In genomic region chr7:158283016-158283974, GRCh38 we compare ENCODE assay signal across 28 cellular contexts.
DNase-seq lines count a peak whose midpoint lies in the region; ATAC-seq and TF ChIP-seq lines count a peak whose summit lies in the region.
"Had no signal": no experiment of that assay in that cellular context is flagged by ENCODE, and none has a peak within 500 bp of the region (broad histone marks: within the 10 kb centered on the region; RNA-seq: fewer than 3 reads in every experiment).

No MANE protein-coding gene starts in this region.

- no peak overlapping the region for H3K9ac ChIP-seq in endodermal cell (ENCODE audit: extremely low read depth, low read length, poor library complexity, severe bottlenecking)
- H3K9ac ChIP-seq: KMS-11 had no signal

- H3K9me3 ChIP-seq in endodermal cell (ENCODE audit: control insufficient read depth, low read length): peaks cover 78% of the 10 kb centered on the region

- H3K27ac ChIP-seq in endodermal cell (ENCODE audit: low read depth, low read length): no peak overlapping the region
- H3K27ac ChIP-seq: A549, breast epithelium, epithelial cell of prostate, KMS-11, left ventricle myocardium inferior had no signal

- peak in 1 of 2 donors; percentile 26 for ATAC-seq in natural killer cell treated with Interleukin-12 subunit alpha and Interleukin-12 subunit beta and Interleukin-15 and Interleukin-18, amount 100 ng/mL, for 72 hours
- no peak for ATAC-seq in natural killer cell
- ATAC-seq in GM21390 (IDR thresholded peaks at IDR 0.05; ENCODE audit: unreplicated experiment): no peak
- ATAC-seq: A549; activated T-helper 17 cell treated with anti-CD3 and anti-CD28 coated beads, Interleukin-2, amount 50 U/mL, for 72 hours had no signal

- no peaks in the 10 kb centered on the region for H3K27me3 ChIP-seq in endodermal cell (ENCODE audit: control insufficient read depth, insufficient read depth, low read length, poor library complexity, severe bottlenecking)
- H3K27me3 ChIP-seq: breast epithelium had no signal

- no peak overlapping the region for H3K4me3 Mint-ChIP-seq in natural killer cell treated with Interleukin-12 subunit alpha and Interleukin-12 subunit beta and Interleukin-15 and Interleukin-18, amount 100 ng/mL, for 72 hours
- H3K4me3 Mint-ChIP-seq in natural killer cell: no peak overlapping the region
- H3K4me3 Mint-ChIP-seq in endodermal cell: no peak overlapping the region
- H3K4me3 Mint-ChIP-seq: activated naive CD4-positive, alpha-beta T cell treated with anti-CD3 and anti-CD28 coated beads, Interleukin-2, amount 50 U/mL, for 24 hours; activated T-helper 17 cell treated with anti-CD3 and anti-CD28 coated beads, Interleukin-2, amount 50 U/mL, for 72 hours; CD4-positive, CD25-positive, alpha-beta regulatory T cell; type B pancreatic cell had no signal

- H3K27ac Mint-ChIP-seq in natural killer cell treated with Interleukin-12 subunit alpha and Interleukin-12 subunit beta and Interleukin-15 and Interleukin-18, amount 100 ng/mL, for 72 hours: no peak overlapping the region
- H3K27ac Mint-ChIP-seq in natural killer cell: no peak overlapping the region
- no peak overlapping the region for H3K27ac Mint-ChIP-seq in endodermal cell
- H3K27ac Mint-ChIP-seq: activated naive CD4-positive, alpha-beta T cell treated with anti-CD3 and anti-CD28 coated beads, Interleukin-2, amount 50 U/mL, for 24 hours; activated T-helper 17 cell treated with anti-CD3 and anti-CD28 coated beads, Interleukin-2, amount 50 U/mL, for 72 hours; CD4-positive, CD25-positive, alpha-beta regulatory T cell; type B pancreatic cell had no signal

- H3K9me3 Mint-ChIP-seq in natural killer cell treated with Interleukin-12 subunit alpha and Interleukin-12 subunit beta and Interleukin-15 and Interleukin-18, amount 100 ng/mL, for 72 hours: peaks cover 10% of the 10 kb centered on the region
- H3K9me3 Mint-ChIP-seq in natural killer cell (peaks cover 2 to 11% of the 10 kb centered on the region in 2 donors), endodermal cell (peaks cover 11% of the 10 kb centered on the region)

- H3K4me1 ChIP-seq in endodermal cell (ENCODE audit: control insufficient read depth, insufficient read depth, low read length): no peaks in the 10 kb centered on the region
- H3K4me1 ChIP-seq: A549, breast epithelium, left ventricle myocardium inferior had no signal

- H3K36me3 ChIP-seq in endodermal cell (ENCODE audit: control insufficient read depth, insufficient read depth, low read length): no peaks in the 10 kb centered on the region
- H3K36me3 ChIP-seq: breast epithelium, left ventricle myocardium inferior had no signal

- H3K36me3 Mint-ChIP-seq in natural killer cell treated with Interleukin-12 subunit alpha and Interleukin-12 subunit beta and Interleukin-15 and Interleukin-18, amount 100 ng/mL, for 72 hours: no peaks in the 10 kb centered on the region
- no peaks in the 10 kb centered on the region for H3K36me3 Mint-ChIP-seq in natural killer cell
- H3K36me3 Mint-ChIP-seq in endodermal cell (ENCODE audit: low read depth): no peaks in the 10 kb centered on the region
- H3K36me3 Mint-ChIP-seq: activated naive CD4-positive, alpha-beta T cell treated with anti-CD3 and anti-CD28 coated beads, Interleukin-2, amount 50 U/mL, for 24 hours; CD4-positive, CD25-positive, alpha-beta regulatory T cell; type B pancreatic cell had no signal

- H3K4me1 Mint-ChIP-seq in natural killer cell treated with Interleukin-12 subunit alpha and Interleukin-12 subunit beta and Interleukin-15 and Interleukin-18, amount 100 ng/mL, for 72 hours (ENCODE audit: low read depth in 2 of 2): no peaks in the 10 kb centered on the region
- H3K4me1 Mint-ChIP-seq in natural killer cell (no peaks in the 10 kb centered on the region), endodermal cell (no peaks in the 10 kb centered on the region)
- H3K4me1 Mint-ChIP-seq: activated naive CD4-positive, alpha-beta T cell treated with anti-CD3 and anti-CD28 coated beads, Interleukin-2, amount 50 U/mL, for 24 hours; activated T-helper 17 cell treated with anti-CD3 and anti-CD28 coated beads, Interleukin-2, amount 50 U/mL, for 72 hours; CD4-positive, CD25-positive, alpha-beta regulatory T cell had no signal

- 86% methylated on average over 28 to 32 of the region's 32 CpGs for WGBS in endodermal cell (ENCODE audit: insufficient coverage in 1 of 2, insufficient read length in 1 of 2), 2 experiments

- no peak overlapping the region for H3K4me3 ChIP-seq in endodermal cell (ENCODE audit: low read length)
- H3K4me3 ChIP-seq: A549, breast epithelium, left ventricle myocardium inferior had no signal

- H3K27me3 Mint-ChIP-seq in natural killer cell treated with Interleukin-12 subunit alpha and Interleukin-12 subunit beta and Interleukin-15 and Interleukin-18, amount 100 ng/mL, for 72 hours: no peaks in the 10 kb centered on the region
- H3K27me3 Mint-ChIP-seq in natural killer cell (ENCODE audit: low read depth in 2 of 2) (no peaks in the 10 kb centered on the region), endodermal cell (ENCODE audit: insufficient read depth) (no peaks in the 10 kb centered on the region)
- H3K27me3 Mint-ChIP-seq: activated naive CD4-positive, alpha-beta T cell treated with anti-CD3 and anti-CD28 coated beads, Interleukin-2, amount 50 U/mL, for 24 hours; activated T-helper 17 cell treated with anti-CD3 and anti-CD28 coated beads, Interleukin-2, amount 50 U/mL, for 72 hours had no signal

- TF ChIP-seq CTCF in natural killer cell (IDR thresholded peaks at IDR 0.05): no peak
- TF ChIP-seq CTCF in endodermal cell (conservative IDR thresholded peaks at IDR 0.05): no peak

- peak; percentile 51 for DNase-seq in natural killer cell treated with Interleukin-12 subunit alpha and Interleukin-12 subunit beta and Interleukin-15 and Interleukin-18, amount 100 ng/mL, for 72 hours (ENCODE audit: low spot score)
- DNase-seq in natural killer cell (no peak), endodermal cell (peak; percentile 26), posterior vena cava (ENCODE audit: low spot score) (peak; percentile 59), germinal center (ENCODE audit: low spot score) (no peak), globus pallidus (ENCODE audit: low spot score) (no peak), NCI-H1092 treated with DMSO at 0.1 percent for 48 hours (lab: John Stamatoyannopoulos, UW) (no peak)
- DNase-seq: activated CD4-positive, alpha-beta T cell treated with anti-CD3 and anti-CD28 coated beads, Interleukin-2, amount 50 U/mL, for 48 hours; activated CD4-positive, CD25-positive, alpha-beta regulatory T cell treated with anti-CD3 and anti-CD28 coated beads, Interleukin-2, amount 50 U/mL, for 72 hours; Calu3; CD4-positive, CD25-positive, alpha-beta regulatory T cell; effector CD4-positive, alpha-beta T cell; GOT3; left ventricle myocardium inferior; mesendoderm; MV-4-11; NCI-H1694; NCI-H82; SHP77 treated with DMSO at 0.1 percent for 48 hours; stimulated activated CD4-positive, alpha-beta T cell treated with anti-CD3 and anti-CD28 coated beads, Interleukin-4, amount 100 ng/mL, for 24 hours had no signal

- intact Hi-C loops in natural killer cell (cut with micrococcal nuclease) (no loop called here), posterior vena cava (cut with DNase I) (no loop called here)

Comparison
In these comparisons a context has a peak if more than half of its experiments do, and no peak if none do; other contexts are left out.
1. DNase-seq: peak in natural killer cell treated with Interleukin-12 subunit alpha and Interleukin-12 subunit beta and Interleukin-15 and Interleukin-18, amount 100 ng/mL, for 72 hours (single experiment), endodermal cell (single experiment) and posterior vena cava (single experiment); none in natural killer cell (single experiment), germinal center (single experiment), globus pallidus (single experiment) and NCI-H1092 treated with DMSO at 0.1 percent for 48 hours (single experiment).